Comparison of ENCODE assay signal across 2 cellular contexts in genomic region chr6:32146287-32146686, GRCh38.
TF ChIP-seq lines count a peak whose summit lies in the region.

No MANE protein-coding gene starts in this region.

TF ChIP-seq in IMR-90, 13 proteins besides CTCF, POLR2A, EP300 and RAD21:
- TF ChIP-seq ELK1 (IDR thresholded peaks at IDR 0.05; ENCODE audit: borderline replicate concordance, low read depth, low read length) (no peak), BHLHE40 (IDR thresholded peaks at IDR 0.05; ENCODE audit: low read depth, low read length) (no peak), CEBPB (IDR thresholded peaks at IDR 0.05; ENCODE audit: low read depth, low read length) (peak; percentile 54; the same call in 1 of the 2 replicates)

TF ChIP-seq in H1, 55 proteins besides CTCF, POLR2A, EP300 and RAD21:
- no peak for TF ChIP-seq YY1 (IDR thresholded peaks at IDR 0.05; ENCODE audit: low read depth, low read length)
- TF ChIP-seq KDM5A (IDR thresholded peaks at IDR 0.05; ENCODE audit: low read length), result no peak
- TF ChIP-seq CBX5 (IDR thresholded peaks at IDR 0.05; ENCODE audit: low read depth, low read length), result no peak
- TF ChIP-seq MAFK (IDR thresholded peaks at IDR 0.05; ENCODE audit: low read depth, low read length), result no peak
- TF ChIP-seq SP2 (IDR thresholded peaks at IDR 0.05; ENCODE audit: low read length), result no peak
- TF ChIP-seq RNF2 (IDR thresholded peaks at IDR 0.05; ENCODE audit: borderline replicate concordance, low read depth, low read length, missing control alignments, poor library complexity, severe bottlenecking), result no peak
- no peak for TF ChIP-seq SRF (IDR thresholded peaks at IDR 0.05; ENCODE audit: low read depth, low read length)
- no peak for TF ChIP-seq USF2 (IDR thresholded peaks at IDR 0.05; ENCODE audit: low read length)
- TF ChIP-seq TCF12 (IDR thresholded peaks at IDR 0.05; ENCODE audit: low read depth, low read length), result no peak
- no peak for TF ChIP-seq HDAC2 (IDR thresholded peaks at IDR 0.05; ENCODE audit: borderline replicate concordance in 1 of 2, low read depth in 2 of 2, low read length in 2 of 2)
